ENCODE assay signal across 18 cellular contexts in genomic region chr2:196253115-196253484, GRCh38.
DNase-seq lines count a peak whose midpoint lies in the region; ATAC-seq, FAIRE-seq and TF ChIP-seq lines count a peak whose summit lies in the region.
"Had no signal": no experiment of that assay in that cellular context is flagged by ENCODE, and none has a peak within 500 bp of the region (broad histone marks: within the 10 kb centered on the region; RNA-seq: fewer than 3 reads in every experiment).

No MANE protein-coding gene starts in this region.

- H3K4me3 ChIP-seq in bronchial epithelial cell (ENCODE audit: low read depth, low read length), result no peak overlapping the region

- H3K27ac Mint-ChIP-seq in stimulated activated naive CD8-positive, alpha-beta T cell treated with anti-CD3 and anti-CD28 coated beads, Interleukin-15, amount 100 ng/mL, for 72 hours, result peak overlapping the region in 1 of 2 donors; percentile 74

- H3K36me3 ChIP-seq in bronchial epithelial cell (ENCODE audit: control insufficient read depth, insufficient read depth, low read length), result no peaks in the 10 kb centered on the region

- TF ChIP-seq CTCF in bronchial epithelial cell (IDR thresholded peaks at IDR 0.05; ENCODE audit: insufficient read depth, low read length, severe bottlenecking), result no peak

- H3K9me3 Mint-ChIP-seq in activated T-cell treated with anti-CD3 and anti-CD28 coated beads, Interleukin-2, amount 50 U/mL, for 4 hours, result peaks cover 7% of the 10 kb centered on the region
- H3K9me3 Mint-ChIP-seq in stimulated activated naive CD8-positive, alpha-beta T cell treated with anti-CD3 and anti-CD28 coated beads, Interleukin-15, amount 100 ng/mL, for 72 hours, result peaks cover 15 to 16% of the 10 kb centered on the region in 2 donors
- H3K9me3 Mint-ChIP-seq: activated B cell treated with CpG ODN at 0.5 μM for 24 hours had no signal

- ATAC-seq in activated T-cell treated with anti-CD3 and anti-CD28 coated beads, Interleukin-2, amount 50 U/mL, for 4 hours, result peak; percentile 81 to 85
- ATAC-seq in HG02759 (IDR thresholded peaks at IDR 0.05; ENCODE audit: unreplicated experiment), result peak; percentile 33
- ATAC-seq in stimulated activated naive CD8-positive, alpha-beta T cell treated with anti-CD3 and anti-CD28 coated beads, Interleukin-15, amount 100 ng/mL, for 72 hours, result peak; percentile 62

- peaks cover 77% of the 10 kb centered on the region for H3K4me1 Mint-ChIP-seq in activated T-cell treated with anti-CD3 and anti-CD28 coated beads, Interleukin-2, amount 50 U/mL, for 4 hours (ENCODE audit: low read depth)
- peaks cover 86% of the 10 kb centered on the region for H3K4me1 Mint-ChIP-seq in stimulated activated naive CD8-positive, alpha-beta T cell treated with anti-CD3 and anti-CD28 coated beads, Interleukin-15, amount 100 ng/mL, for 72 hours

- no peaks in the 10 kb centered on the region for H3K27me3 ChIP-seq in bronchial epithelial cell (ENCODE audit: control insufficient read depth, insufficient read depth, low read length)

- no peak for DNase-seq in activated T-cell treated with anti-CD3 and anti-CD28 coated beads, Interleukin-2, amount 50 U/mL, for 4 hours
- DNase-seq in activated T-cell treated with anti-CD3 and anti-CD28 coated beads, Interleukin-2, amount 50 U/mL, for 1 hour, result no peak
- DNase-seq in bronchial epithelial cell (ENCODE audit: low read depth), result peak; percentile 68
- no peak for DNase-seq in stimulated activated naive CD8-positive, alpha-beta T cell treated with anti-CD3 and anti-CD28 coated beads, Interleukin-15, amount 100 ng/mL, for 72 hours
- no peak for DNase-seq in NCI-H2081 treated with DMSO at 0.1 percent for 48 hours (lab: John Stamatoyannopoulos, UW)
- no peak for DNase-seq in NCI-H2081 (lab: John Stamatoyannopoulos, UW)
- no peak for DNase-seq in middle frontal gyrus (ENCODE audit: extremely low spot score, low spot score)
- DNase-seq: activated B cell treated with CpG ODN at 0.5 μM for 24 hours; amniotic stem cell; DMS153; mesenchymal stem cell; MM.1S; NCI-H187 treated with DMSO at 0.1 percent for 48 hours; NCI-H526 treated with DMSO at 0.1 percent for 48 hours; SIG-M5; stimulated activated CD4-positive, alpha-beta T cell treated with anti-CD3 and anti-CD28 coated beads, Interleukin-15, amount 100 ng/mL, for 24 hours had no signal

- no peaks in the 10 kb centered on the region for H3K27me3 Mint-ChIP-seq in activated T-cell treated with anti-CD3 and anti-CD28 coated beads, Interleukin-2, amount 50 U/mL, for 4 hours (ENCODE audit: low read depth)
- no peaks in the 10 kb centered on the region for H3K27me3 Mint-ChIP-seq in stimulated activated naive CD8-positive, alpha-beta T cell treated with anti-CD3 and anti-CD28 coated beads, Interleukin-15, amount 100 ng/mL, for 72 hours
- H3K27me3 Mint-ChIP-seq: activated B cell treated with CpG ODN at 0.5 μM for 24 hours had no signal

- H3K4me3 Mint-ChIP-seq in activated T-cell treated with anti-CD3 and anti-CD28 coated beads, Interleukin-2, amount 50 U/mL, for 4 hours, result no peak overlapping the region
- peak overlapping the region; percentile 38 to 40 for H3K4me3 Mint-ChIP-seq in stimulated activated naive CD8-positive, alpha-beta T cell treated with anti-CD3 and anti-CD28 coated beads, Interleukin-15, amount 100 ng/mL, for 72 hours
- H3K4me3 Mint-ChIP-seq: activated B cell treated with CpG ODN at 0.5 μM for 24 hours had no signal

- H3K36me3 Mint-ChIP-seq in activated T-cell treated with anti-CD3 and anti-CD28 coated beads, Interleukin-2, amount 50 U/mL, for 4 hours (ENCODE audit: insufficient read depth), result no peaks in the 10 kb centered on the region

- no peak for FAIRE-seq in bronchial epithelial cell (lab: Jason Lieb, UNC)
- FAIRE-seq: urothelium cell line had no signal

Comparison
In these comparisons a context has a peak if more than half of its experiments do, and no peak if none do; other contexts are left out.
1. ATAC-seq: peak in every context shown above with its lines; median percentile 83 in activated T-cell treated with anti-CD3 and anti-CD28 coated beads, Interleukin-2, amount 50 U/mL, for 4 hours; 62 in stimulated activated naive CD8-positive, alpha-beta T cell treated with anti-CD3 and anti-CD28 coated beads, Interleukin-15, amount 100 ng/mL, for 72 hours; 33 in HG02759.